In genomic region chr1:183806650-183807049, GRCh38 we compare ENCODE assay signal across 10 cellular contexts. TPM values are rescaled to one million over a fixed set of nuclear protein-coding genes. Genes with fewer than 3 reads are reported as not detected.
DNase-seq lines count a peak whose midpoint lies in the region; ATAC-seq and TF ChIP-seq lines count a peak whose summit lies in the region.
"Had no signal": no experiment of that assay in that cellular context is flagged by ENCODE, and none has a peak within 500 bp of the region (broad histone marks: within the 10 kb centered on the region; RNA-seq: fewer than 3 reads in every experiment).

No MANE protein-coding gene starts in this region.

- TF ChIP-seq CTCF in ascending aorta (IDR thresholded peaks at IDR 0.05): no peak
- TF ChIP-seq CTCF in stomach (IDR thresholded peaks at IDR 0.05): no peak

- 25 to 28% methylated on average over 1 of the region's 1 CpG for WGBS in GM23248 (ENCODE audit: low coverage in 1 of 2, low lambda C conversion rate in 2 of 2, missing lambda C conversion rate in 2 of 2), 2 experiments
- WGBS in stomach, 5 donors: 48 to 61% (median 59%) methylated on average over 1 of the region's 1 CpG

- no peaks in the 10 kb centered on the region for H3K9me2 ChIP-seq in GM23248 (ENCODE audit: insufficient read depth)

- no peak for TF ChIP-seq EP300 in stomach (IDR thresholded peaks at IDR 0.05)

- H2AFZ ChIP-seq in GM23248: no peak overlapping the region

- H3K4me3 ChIP-seq in GM23248 (peak overlapping the region; percentile 97), ascending aorta (peak overlapping the region; percentile 45 to 91), stomach (peak overlapping the region; percentile 54 to 63 (median 57))

- no peaks in the 10 kb centered on the region for H4K20me1 ChIP-seq in GM23248 (ENCODE audit: insufficient read depth)

- intact Hi-C loops in ascending aorta (cut with DNase I) (loop anchor here (5.0 kb wide), 1 partner anchor 36 kb away; no protein-coding TSS in a partner anchor), stomach (cut with DNase I; ENCODE audit: low total_unique reads) (no loop called here)

- H3K79me2 ChIP-seq in GM23248 (ENCODE audit: insufficient read depth): peaks cover 16% of the 10 kb centered on the region; the same call in 1 of the 2 replicates

- H3K4me2 ChIP-seq in GM23248 (ENCODE audit: unreplicated experiment): peak overlapping the region; percentile 99

- in situ Hi-C loops in GM23248 (cut with MboI): no loop called here

- no peaks in the 10 kb centered on the region for H3K9me3 ChIP-seq in GM23248 (ENCODE audit: low read depth)
- H3K9me3 ChIP-seq in ascending aorta: peaks cover 0 to 4% of the 10 kb centered on the region in 2 donors
- peaks cover 0 to 7% (median 3%) of the 10 kb centered on the region in 4 donors for H3K9me3 ChIP-seq in stomach

- H3K36me3 ChIP-seq in GM23248 (ENCODE audit: low read depth) (no peaks in the 10 kb centered on the region), ascending aorta (no peaks in the 10 kb centered on the region), stomach (no peaks in the 10 kb centered on the region)

- ATAC-seq in GM19351 (IDR thresholded peaks at IDR 0.05; ENCODE audit: unreplicated experiment) (no peak), HG03521 (IDR thresholded peaks at IDR 0.05; ENCODE audit: unreplicated experiment) (no peak)

- no peak overlapping the region for H3K27ac ChIP-seq in GM23248
- peak overlapping the region in 1 of 2 donors; percentile 40 for H3K27ac ChIP-seq in ascending aorta
- peak overlapping the region; percentile 69 for H3K27ac ChIP-seq in layer of hippocampus (ENCODE audit: low read depth, low read length)
- peak overlapping the region in 4 of 5 donors; percentile 9 to 87 (median 74) for H3K27ac ChIP-seq in stomach

- peaks cover 41% of the 10 kb centered on the region for H3F3A ChIP-seq in GM23248 (ENCODE audit: insufficient read depth)

- no peak for TF ChIP-seq POLR2A in stomach (IDR thresholded peaks at IDR 0.05)

- peaks cover 38% of the 10 kb centered on the region for H3K4me1 ChIP-seq in GM23248 (ENCODE audit: insufficient read depth)
- H3K4me1 ChIP-seq in ascending aorta: peaks cover 0 to 17% of the 10 kb centered on the region in 2 donors
- H3K4me1 ChIP-seq in stomach: peaks cover 0 to 60% (median 28%) of the 10 kb centered on the region in 4 donors

- H3K27me3 ChIP-seq in GM23248 (replicated peaks; ENCODE audit: insufficient read depth): no peaks in the 10 kb centered on the region
- no peaks in the 10 kb centered on the region for H3K27me3 ChIP-seq in ascending aorta
- H3K27me3 ChIP-seq in layer of hippocampus (ENCODE audit: control insufficient read depth, insufficient read depth, low read length): no peaks in the 10 kb centered on the region
- peaks cover 0 to 4% (median 0%) of the 10 kb centered on the region in 3 donors for H3K27me3 ChIP-seq in stomach

- H3K9ac ChIP-seq in GM23248: peak overlapping the region; percentile 84

- no peak for DNase-seq in GM23248
- DNase-seq in ascending aorta (ENCODE audit: low spot score in 2 of 2): no peak
- no peak for DNase-seq in stomach
- no peak for DNase-seq in NCI-H2196 (lab: John Stamatoyannopoulos, UW; ENCODE audit: unreplicated experiment)
- no peak for DNase-seq in mucosa of gallbladder (ENCODE audit: low spot score)
- DNase-seq: activated B cell treated with CpG ODN at 0.5 μM for 24 hours, DND-41 had no signal

RNA-seq across cellular contexts. Expression of gene RGL1, which starts 1.7 kb away (rescaled TPM):
- total RNA-seq in GM23248 (2014; rRNA removed; shearing (Covaris generic)): 8.6 and 13.4 TPM in 2 replicates
- 9.2 and 9.4 TPM in 2 replicates for polyA plus RNA-seq in GM23248 (2016; fragmentation: Nextera tagmentation; extraction: Ambion mirVana)
- 23.1 TPM for total RNA-seq in ascending aorta
- 10 to 100 TPM in 3 of 5 donors, 1 to 10 TPM in 1, under 1 TPM in 1; 0.58 to 22.2 (median 13.4) TPM for total RNA-seq in stomach
- 1 to 10 TPM; 2.0 to 8.7 (median 8.2) TPM for polyA plus RNA-seq in stomach
- total RNA-seq in mucosa of gallbladder: 13.1 TPM
